ENCODE assay signal across 8 cellular contexts in genomic region chrX:113929004-113929403, GRCh38.
DNase-seq lines count a peak whose midpoint lies in the region; ATAC-seq, FAIRE-seq and TF ChIP-seq lines count a peak whose summit lies in the region.

No MANE protein-coding gene starts in this region.

- H3K27ac ChIP-seq in A549 = no peak overlapping the region

- CTCF ChIA-PET in A549 (lab: Yijun Ruan, JAX) = no interaction called here

- peaks cover 5% of the 10 kb centered on the region for H3K9me3 Mint-ChIP-seq in osteocyte (ENCODE audit: unreplicated experiment)

- H3K9me3 ChIP-seq in A549 = no peaks in the 10 kb centered on the region

- no peak overlapping the region for H3K27ac Mint-ChIP-seq in osteocyte (ENCODE audit: unreplicated experiment)

- H3K4me3 ChIP-seq in A549 = no peak overlapping the region

- POLR2A ChIA-PET in A549 (lab: Yijun Ruan, JAX) = no interaction called here

- no peaks in the 10 kb centered on the region for H3K27me3 Mint-ChIP-seq in osteocyte (ENCODE audit: unreplicated experiment)

- no peaks in the 10 kb centered on the region for H3K36me3 Mint-ChIP-seq in osteocyte (ENCODE audit: unreplicated experiment)

- H3K4me1 Mint-ChIP-seq in osteocyte (ENCODE audit: unreplicated experiment) = no peaks in the 10 kb centered on the region

- H3K4me1 ChIP-seq in A549 = no peaks in the 10 kb centered on the region

- peak; percentile 69 to 76 for TF ChIP-seq RAD21 in A549 (conservative IDR thresholded peaks at IDR 0.05 in 1 of 2, IDR thresholded peaks at IDR 0.05 in 1 of 2)

- no peak for FAIRE-seq in A549 (lab: Jason Lieb, UNC)

- TF ChIP-seq CTCF in A549 (IDR thresholded peaks at IDR 0.05) (peak; percentile 48), osteocyte (IDR thresholded peaks at IDR 0.05) (peak; percentile 66)

- no peak overlapping the region for H3K4me2 ChIP-seq in A549

- WGBS in A549 (ENCODE audit: missing lambda C conversion rate) = 5% methylated on average over 3 of the region's 3 CpGs

- DNase-seq in A549 (ENCODE audit: low read depth in 1 of 2, low spot score in 1 of 2) (peak; percentile 3 to 64), NCI-H460 (ENCODE audit: extremely low read depth, low read depth) (peak; percentile 60), cerebellar cortex (ENCODE audit: low spot score) (peak; percentile 36), osteocyte (ENCODE audit: extremely low spot score, unreplicated experiment) (no peak)
- DNase-seq in NK-92 treated with Interleukin-12 subunit alpha and Interleukin-12 subunit beta, amount 100 ng/mL, for 24 hours (lab: John Stamatoyannopoulos, UW) = no peak

- no peak overlapping the region for H3K4me3 Mint-ChIP-seq in osteocyte (ENCODE audit: unreplicated experiment)

- TF ChIP-seq POLR2A in A549 (IDR thresholded peaks at IDR 0.05; ENCODE audit: low read length) (no peak), GM18505 (IDR thresholded peaks at IDR 0.05; ENCODE audit: borderline replicate concordance, extremely low read depth, insufficient read depth, insufficient read length) (no peak)

- no peak for TF ChIP-seq EP300 in A549 (IDR thresholded peaks at IDR 0.05)

- peak; percentile 74 to 94; a peak in 5 of 6 replicates for ATAC-seq in A549
- ATAC-seq in GM18909 (IDR thresholded peaks at IDR 0.05; ENCODE audit: poor library complexity, unreplicated experiment) = peak; percentile 75
- no peak for ATAC-seq in HG03095 (IDR thresholded peaks at IDR 0.05; ENCODE audit: unreplicated experiment)
- no peak for ATAC-seq in GM18505 (IDR thresholded peaks at IDR 0.05; ENCODE audit: unreplicated experiment)

TF ChIP-seq in A549, 52 proteins besides CTCF, POLR2A, EP300 and RAD21:
- TF ChIP-seq MAFK (IDR thresholded peaks at IDR 0.05; ENCODE audit: partially characterized antibody) (no peak), SMC3 (IDR thresholded peaks at IDR 0.05) (peak; percentile 44; the same call in 2 of the 3 replicates), MAZ (IDR thresholded peaks at IDR 0.05; ENCODE audit: borderline replicate concordance, low read depth, low read length) (no peak)

Comparison
In these comparisons a context has a peak if more than half of its experiments do, and no peak if none do; other contexts are left out.
1. ATAC-seq: peak in A549 (2 of 2) and GM18909 (single experiment); none in HG03095 (single experiment) and GM18505 (single experiment).
2. DNase-seq: peak in A549 (2 of 2), NCI-H460 (single experiment) and cerebellar cortex (single experiment); none in osteocyte (single experiment) and NK-92 treated with Interleukin-12 subunit alpha and Interleukin-12 subunit beta, amount 100 ng/mL, for 24 hours (single experiment).